ENCODE assay signal across 8 cellular contexts in genomic region chr2:118088051-118089014, GRCh38. TPM values are rescaled to one million over a fixed set of nuclear protein-coding genes. Genes with fewer than 3 reads are reported as not detected.
DNase-seq lines count a peak whose midpoint lies in the region; ATAC-seq, FAIRE-seq and TF ChIP-seq lines count a peak whose summit lies in the region.

Gene INSIG2, plus strand, starts transcription at chr2:118088471. Its CDS starts 8,086 bp downstream, at chr2:118096557.

- H3K36me3 ChIP-seq in HepG2 (replicated peaks in 1 of 2; ENCODE audit: control insufficient read depth in 1 of 2, insufficient read depth in 2 of 2, low read length in 2 of 2): no peaks in the 10 kb centered on the region; a peak in 1 of 5 replicates

- CTCF ChIA-PET in activated CD4-positive, alpha-beta T cell treated with anti-CD3 and anti-CD28 coated beads, Interleukin-2, amount 10 ng/mL, durations not matched to agents 7 days and 5 days (lab: Charles Lee): interaction anchor here (0.9 to 2.7 kb wide), 10 partner anchors 11 to 274 kb away, joined by 3 to 10 read pairs (median 3); partner anchors contain the start of gene DDX18
- CTCF ChIA-PET in HepG2 (lab: Yijun Ruan, JAX; ENCODE audit: low intra/inter-chr PET ratio, low total read pairs): no interaction called here

- peak; percentile 96 for DNase-seq in NCI-H69 (lab: John Stamatoyannopoulos, UW)
- peak; percentile 93 for DNase-seq in activated CD4-positive, alpha-beta T cell treated with anti-CD3 and anti-CD28 coated beads, Interleukin-2, amount 10 ng/mL, durations not matched to agents 7 days and 5 days
- peak; percentile 94 for DNase-seq in dedifferentiated amniotic fluid mesenchymal stem cell (ENCODE audit: extremely low spot score)
- DNase-seq in HepG2 (ENCODE audit: low spot score): peak; percentile 99
- peak; percentile 85 for DNase-seq in stimulated activated CD4-positive, alpha-beta T cell treated with anti-CD3 and anti-CD28 coated beads, Interleukin-4, amount 100 ng/mL, for 1 hour

- H4K20me1 ChIP-seq in HepG2 (ENCODE audit: insufficient read depth, low read length): peaks cover 33% of the 10 kb centered on the region

- H3K79me2 ChIP-seq in HepG2 (ENCODE audit: insufficient read depth, low read length): peaks cover 46% of the 10 kb centered on the region

- peak within 1 kb of the TSS; percentile 91 for H3K27ac Mint-ChIP-seq in activated CD4-positive, alpha-beta T cell treated with anti-CD3 and anti-CD28 coated beads, Interleukin-2, amount 10 ng/mL, durations not matched to agents 7 days and 5 days

- H3K4me3 ChIP-seq in HepG2 (replicated peaks in 1 of 3; ENCODE audit: insufficient read depth in 1 of 3, low read depth in 2 of 3, low read length in 3 of 3): peak within 1 kb of the TSS; percentile 79 to 91 (median 89)

- TF ChIP-seq RAD21 in HepG2 (CRISPR knock-in tag; IDR thresholded peaks at IDR 0.05): no peak

- H3K36me3 Mint-ChIP-seq in activated CD4-positive, alpha-beta T cell treated with anti-CD3 and anti-CD28 coated beads, Interleukin-2, amount 10 ng/mL, durations not matched to agents 7 days and 5 days (ENCODE audit: low read depth): peaks cover 4% of the 10 kb centered on the region

- peaks cover 17% of the 10 kb centered on the region for H3K27me3 Mint-ChIP-seq in activated CD4-positive, alpha-beta T cell treated with anti-CD3 and anti-CD28 coated beads, Interleukin-2, amount 10 ng/mL, durations not matched to agents 7 days and 5 days

- peak; percentile 96 for ATAC-seq in GM19328 (IDR thresholded peaks at IDR 0.05; ENCODE audit: unreplicated experiment)
- peak; percentile 96 for ATAC-seq in HG03520 (IDR thresholded peaks at IDR 0.05; ENCODE audit: unreplicated experiment)
- peak; percentile 88 for ATAC-seq in HepG2

- H2AFZ ChIP-seq in HepG2 (ENCODE audit: low read length): no peak within 1 kb of the TSS

- peak; percentile 83 to 94 for TF ChIP-seq POLR2A in HepG2 (IDR thresholded peaks at IDR 0.05; ENCODE audit: insufficient read depth in 1 of 2, low read depth in 2 of 2, low read length in 2 of 2)

- TF ChIP-seq CTCF in C4-2B (conservative IDR thresholded peaks at IDR 0.05): no peak
- TF ChIP-seq CTCF in HepG2 (CRISPR knock-in tag; IDR thresholded peaks at IDR 0.05): no peak

- H3K27ac ChIP-seq in C4-2B (peak within 1 kb of the TSS; percentile 75), HepG2 (ENCODE audit: extremely low read length, insufficient read depth, low read length) (peak within 1 kb of the TSS; percentile 91)

- H3K4me1 Mint-ChIP-seq in activated CD4-positive, alpha-beta T cell treated with anti-CD3 and anti-CD28 coated beads, Interleukin-2, amount 10 ng/mL, durations not matched to agents 7 days and 5 days: peaks cover 28% of the 10 kb centered on the region

- H3K4me2 ChIP-seq in HepG2 (ENCODE audit: low read depth, low read length): peak within 1 kb of the TSS; percentile 82

- BruUV-seq in HepG2 (replicated peaks; lab: Mats Ljungman, UMichigan): no TSS peak

- H3K4me3 Mint-ChIP-seq in activated CD4-positive, alpha-beta T cell treated with anti-CD3 and anti-CD28 coated beads, Interleukin-2, amount 10 ng/mL, durations not matched to agents 7 days and 5 days: peak within 1 kb of the TSS; percentile 94

- WGBS in HepG2 (ENCODE audit: low lambda C conversion rate): 1% methylated on average over 51 of the region's 63 CpGs

- peak; percentile 37 for FAIRE-seq in HepG2 (lab: Jason Lieb, UNC)

- no peaks in the 10 kb centered on the region for H3K9me3 Mint-ChIP-seq in activated CD4-positive, alpha-beta T cell treated with anti-CD3 and anti-CD28 coated beads, Interleukin-2, amount 10 ng/mL, durations not matched to agents 7 days and 5 days

- in situ Hi-C loops in HepG2 (cut with HindIII; ENCODE audit: extremely low pct_ligation_motif_present, low pct_unique_long_range_greater_than_20kb): no loop called here

- H3K9ac ChIP-seq in HepG2 (ENCODE audit: insufficient read depth, low read depth, low read length): peak within 1 kb of the TSS; percentile 81

- TF ChIP-seq EP300 in HepG2 (IDR thresholded peaks at IDR 0.05; ENCODE audit: low read depth in 2 of 2, low read length in 2 of 2) (peak in 1 of 2 experiments; percentile 71; a peak in 2 of 4 replicates), HepG2 (CRISPR knock-in tag; IDR thresholded peaks at IDR 0.05; ENCODE audit: borderline replicate concordance) (peak; percentile 70)

- intact Hi-C loops in HepG2 (cut with micrococcal nuclease; ENCODE audit: unreplicated experiment): loop anchor here (1.0 to 2.0 kb wide), 2 partner anchors 30 to 42 kb away; no protein-coding TSS in a partner anchor

- no peaks in the 10 kb centered on the region; a peak in 1 of 5 replicates for H3K27me3 ChIP-seq in HepG2 (ENCODE audit: control insufficient read depth in 1 of 2, insufficient read depth in 2 of 2, low read length in 2 of 2)

- H3K9me3 ChIP-seq in HepG2 (ENCODE audit: low read length): no peaks in the 10 kb centered on the region

- POLR2A ChIA-PET in activated CD4-positive, alpha-beta T cell treated with anti-CD3 and anti-CD28 coated beads, Interleukin-2, amount 10 ng/mL, durations not matched to agents 7 days and 5 days (lab: Charles Lee): interaction anchor here (0.7 kb wide), 1 partner anchor 17 kb away, joined by 6 read pairs; no protein-coding TSS in a partner anchor
- POLR2A ChIA-PET in HepG2 (lab: Yijun Ruan, JAX): interaction anchor here (0.6 to 2.5 kb wide), 6 partner anchors 10 to 74 kb away, joined by 3 to 12 read pairs (median 6); partner anchors contain the start of gene CCDC93

- H3K4me1 ChIP-seq in HepG2 (ENCODE audit: insufficient read depth, low read length): peaks cover 61% of the 10 kb centered on the region

TF ChIP-seq in HepG2, 621 proteins besides CTCF, POLR2A, EP300 and RAD21 (continues in another document):
- peak; percentile 84 for TF ChIP-seq SKIL (CRISPR knock-in tag; IDR thresholded peaks at IDR 0.05; ENCODE audit: borderline replicate concordance)

RNA-seq across cellular contexts. Expression of gene INSIG2, which starts in this region (rescaled TPM):
- total RNA-seq in activated CD4-positive, alpha-beta T cell treated with anti-CD3 and anti-CD28 coated beads, Interleukin-2, amount 10 ng/mL, durations not matched to agents 7 days and 5 days: 10 to 100 TPM; 18.4 to 25.4 TPM
- 54.6 and 73.5 TPM in 2 replicates for total RNA-seq in HepG2 (2016; rRNA removed; fragmentation: Illumina TruSeq; extraction: Trizol)
- 42.1 and 49.7 TPM in 2 replicates for total RNA-seq in HepG2 (2016; cell fraction: cytosol; rRNA removed; fragmentation: Illumina TruSeq; extraction: Trizol; ENCODE audit: low read depth)
- 62.3 and 69.8 TPM in 2 replicates for total RNA-seq in HepG2 (2016; cell fraction: insoluble cytoplasmic fraction; rRNA removed; fragmentation: Illumina TruSeq; extraction: Trizol)
- 63.4 and 67.9 TPM in 2 replicates for total RNA-seq in HepG2 (2016; cell fraction: membrane; rRNA removed; fragmentation: Illumina TruSeq; extraction: Trizol)
- total RNA-seq in HepG2 (2016; cell fraction: nucleus; rRNA removed; fragmentation: Illumina TruSeq; extraction: Trizol): 85.3 and 102 TPM in 2 replicates
- 316 and 481 TPM in 2 replicates for polyA plus RNA-seq in HepG2 (2011; rRNA removed)
- polyA plus RNA-seq in HepG2 (2011; cell fraction: cytosol; rRNA removed): 173 and 253 TPM in 2 replicates
- 137 and 144 TPM in 2 replicates for polyA plus RNA-seq in HepG2 (2011; cell fraction: nucleus; rRNA removed)
- polyA plus RNA-seq in HepG2 (2012): 326 and 528 TPM in 2 replicates
- polyA plus RNA-seq in HepG2 (2016; cell fraction: cytosol; fragmentation: Illumina TruSeq; extraction: Trizol; ENCODE audit: low read depth): 54.6 and 62.8 TPM in 2 replicates
- 59.5 and 66.9 TPM in 2 replicates for polyA plus RNA-seq in HepG2 (2016; cell fraction: insoluble cytoplasmic fraction; fragmentation: Illumina TruSeq; extraction: Trizol; ENCODE audit: low read depth)
- polyA plus RNA-seq in HepG2 (2016; cell fraction: membrane; fragmentation: Illumina TruSeq; extraction: Trizol; ENCODE audit: low read depth): 65.7 and 73.3 TPM in 2 replicates
- polyA plus RNA-seq in HepG2 (2016; cell fraction: nucleus; fragmentation: Illumina TruSeq; extraction: Trizol; ENCODE audit: insufficient read depth, low read depth): 147 and 181 TPM in 2 replicates
- polyA minus RNA-seq in HepG2 (2011; rRNA and poly(A)+ RNA removed; ENCODE audit: low replicate concordance): 1.5 and 94.5 TPM in 2 replicates
- polyA minus RNA-seq in HepG2 (2011; cell fraction: cytosol; rRNA and poly(A)+ RNA removed): 66.4 and 81.9 TPM in 2 replicates
- 257 and 299 TPM in 2 replicates for polyA minus RNA-seq in HepG2 (2011; cell fraction: nucleus; rRNA and poly(A)+ RNA removed)

Comparison
In these comparisons a context has a peak if more than half of its experiments do, and no peak if none do; other contexts are left out.
1. Peak in every context shown above with its lines: DNase-seq, ATAC-seq, H3K4me3 ChIP-seq and H3K27ac ChIP-seq.